25 cellular contexts compared by ENCODE assay signal in the genomic region with DNA sequence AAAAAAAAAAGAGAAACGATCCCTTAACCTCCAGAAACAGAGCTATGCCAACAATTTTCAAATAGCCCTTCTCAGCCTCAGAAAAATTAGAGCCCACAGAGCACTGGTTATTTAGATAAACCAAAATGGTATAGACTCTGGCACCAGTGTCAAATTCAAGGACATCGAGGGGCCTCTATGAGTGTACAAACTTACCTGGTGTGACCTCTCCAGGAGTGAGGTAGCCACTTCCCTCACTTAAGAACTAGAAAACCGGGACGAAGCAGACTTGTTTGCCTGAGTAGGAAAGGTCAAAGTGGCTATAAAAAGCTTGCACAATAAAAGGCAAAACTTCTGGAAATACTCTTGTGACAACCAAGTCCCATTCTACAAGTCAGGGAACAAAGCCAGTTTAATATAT. TPM values are rescaled to one million over a fixed set of nuclear protein-coding genes. Genes with fewer than 3 reads are reported as not detected.
"Had no signal": no experiment of that assay in that cellular context is flagged by ENCODE, and none has a peak within 500 bp of the region (broad histone marks: within the 10 kb centered on the region; RNA-seq: fewer than 3 reads in every experiment).

No MANE protein-coding gene starts in this region.

- H3K4me3 Mint-ChIP-seq: naive B cell, nephron progenitor cell had no signal

- H3K4me1 ChIP-seq: parathyroid adenoma, prostate gland, uterus had no signal

- H3K27me3 ChIP-seq: dorsolateral prefrontal cortex, heart left ventricle, uterus had no signal

- H3K36me3 ChIP-seq: heart left ventricle, prostate gland, sigmoid colon, stomach, thoracic aorta, uterus had no signal

- H3K9me3 ChIP-seq: heart left ventricle, prostate gland, sigmoid colon, stomach, thoracic aorta, uterus had no signal

- H3K36me3 Mint-ChIP-seq: naive B cell had no signal

- H3K27ac Mint-ChIP-seq: nephron progenitor cell had no signal

- H3K79me2 ChIP-seq: parathyroid adenoma had no signal

- ATAC-seq: left lobe of liver had no signal

- H3K27ac ChIP-seq: dorsolateral prefrontal cortex, parathyroid adenoma, prostate gland, sigmoid colon, skin epidermis, thoracic aorta, uterus had no signal

- H3K9me3 Mint-ChIP-seq: naive B cell, nephron progenitor cell had no signal

- H2AFZ ChIP-seq: parathyroid adenoma had no signal

- DNase-seq: cortex of kidney; dorsolateral prefrontal cortex; effector CD8-positive, alpha-beta T cell; heart left ventricle; hypothalamus; kidney glomerular epithelial cell; mesendoderm; naive B cell; nephron progenitor cell; sigmoid colon; stimulated activated CD4-positive, alpha-beta T cell treated with anti-CD3 and anti-CD28 coated beads, Interleukin-12 subunit alpha, Interleukin-12 subunit beta, amount 100 ng/mL, for 4 hours; stimulated activated naive CD4-positive, alpha-beta T cell; stomach; substantia nigra; trophoblast cell; uterus had no signal

- H3K4me3 ChIP-seq: dorsolateral prefrontal cortex, heart left ventricle, lung, prostate gland, sigmoid colon, skin epidermis, stomach, thoracic aorta, uterus had no signal

RNA-seq across cellular contexts. Expression of gene PRSS54, which starts 39.1 kb away (rescaled TPM):
- total RNA-seq: glomerular endothelial cell, heart left ventricle, left lobe of liver, lung, omental fat pad, sigmoid colon, stomach, thoracic aorta, uterus had no signal
- polyA plus RNA-seq: esophagus, heart left ventricle, sigmoid colon, stomach had no signal
